Comparison of ENCODE assay signal across 10 cellular contexts in the genomic region with DNA sequence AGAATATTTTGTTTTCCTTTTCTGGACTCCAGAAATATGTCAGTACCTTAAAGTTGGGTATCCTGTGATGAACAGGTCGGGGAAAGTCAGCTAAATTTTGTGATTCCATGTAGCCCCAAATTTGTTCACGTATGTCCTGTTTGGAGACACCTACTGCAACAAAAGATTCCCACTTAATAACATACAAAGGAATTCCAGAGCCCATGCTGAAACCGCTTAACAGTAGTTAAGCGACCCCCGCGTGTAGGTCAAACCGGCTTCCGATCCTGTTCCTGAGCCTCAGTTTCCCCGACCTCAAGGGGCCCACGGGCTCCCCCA. TPM values are rescaled to one million over a fixed set of nuclear protein-coding genes. Genes with fewer than 3 reads are reported as not detected.
A peak's percentile ranks its signal among the peaks of the same experiment; 100 is the strongest.
DNase-seq lines count a peak whose midpoint lies in the region; ATAC-seq, FAIRE-seq and TF ChIP-seq lines count a peak whose summit lies in the region.
"Had no signal": no experiment of that assay in that cellular context is flagged by ENCODE, and none has a peak within 500 bp of the region (broad histone marks: within the 10 kb centered on the region; RNA-seq: fewer than 3 reads in every experiment).

No MANE protein-coding gene starts in this region.

- TF ChIP-seq POLR2A in HepG2 (IDR thresholded peaks at IDR 0.05; ENCODE audit: insufficient read depth in 1 of 2, low read depth in 2 of 2, low read length in 2 of 2) = no peak
- TF ChIP-seq POLR2A in transverse colon (IDR thresholded peaks at IDR 0.05) = no peak

- peak overlapping the region; percentile 64 for H3K27ac ChIP-seq in HepG2 (ENCODE audit: extremely low read length, insufficient read depth, low read length)
- peak overlapping the region; percentile 86 to 95 (median 88) for H3K27ac ChIP-seq in transverse colon

- H3K9me3 Mint-ChIP-seq in activated CD8-positive, alpha-beta memory T cell treated with anti-CD3 and anti-CD28 coated beads, Interleukin-2, amount 10 ng/mL, durations not matched to agents 7 days and 5 days (ENCODE audit: low read depth) = no peaks in the 10 kb centered on the region

- in situ Hi-C loops in astrocyte of the cerebellum (cut with HindIII; ENCODE audit: low sequenced_read_pairs) (loop anchor here (25.0 kb wide), 2 partner anchors 483 to 708 kb away; no protein-coding TSS in a partner anchor), HepG2 (cut with HindIII; ENCODE audit: extremely low pct_ligation_motif_present, low pct_unique_long_range_greater_than_20kb) (no loop called here), transverse colon (cut with MboI; ENCODE audit: low pct_ligation_motif_present in 1 of 4, low pct_unique_long_range_greater_than_20kb in 1 of 4, low sequenced_read_pairs in 3 of 4) (loop anchor here in 1 of 4 donors (10.0 to 25.0 kb wide), 2 partner anchors 520 to 733 kb away; no protein-coding TSS in a partner anchor)

- peaks cover 4 to 24% of the 10 kb centered on the region in 2 experiments; a peak in 4 of 5 replicates for H3K36me3 ChIP-seq in HepG2 (replicated peaks in 1 of 2; ENCODE audit: control insufficient read depth in 1 of 2, insufficient read depth in 2 of 2, low read length in 2 of 2)
- H3K36me3 ChIP-seq in transverse colon = peaks cover 0 to 5% (median 0%) of the 10 kb centered on the region in 4 donors

- H3K4me3 ChIP-seq in astrocyte of the cerebellum (ENCODE audit: low read depth, low read length) = peak overlapping the region; percentile 93
- H3K4me3 ChIP-seq in HepG2 (replicated peaks in 1 of 3; ENCODE audit: insufficient read depth in 1 of 3, low read depth in 2 of 3, low read length in 3 of 3) = peak overlapping the region; percentile 80 to 94 (median 94)
- H3K4me3 ChIP-seq in transverse colon = peak overlapping the region; percentile 76 to 96 (median 84)

- peak overlapping the region; percentile 98 for H3K27ac Mint-ChIP-seq in activated CD8-positive, alpha-beta memory T cell treated with anti-CD3 and anti-CD28 coated beads, Interleukin-2, amount 10 ng/mL, durations not matched to agents 7 days and 5 days

- H4K20me1 ChIP-seq in HepG2 (ENCODE audit: insufficient read depth, low read length) = no peaks in the 10 kb centered on the region

- no peak overlapping the region for H2AFZ ChIP-seq in HepG2 (ENCODE audit: low read length)

- no peaks in the 10 kb centered on the region for H3K9me3 ChIP-seq in HepG2 (ENCODE audit: low read length)
- H3K9me3 ChIP-seq in transverse colon = no peaks in the 10 kb centered on the region

- no peak for DNase-seq in activated CD8-positive, alpha-beta memory T cell treated with anti-CD3 and anti-CD28 coated beads, Interleukin-2, amount 10 ng/mL, durations not matched to agents 7 days and 5 days
- no peak for DNase-seq in activated CD8-positive, alpha-beta memory T cell treated with anti-CD3 and anti-CD28 coated beads, Interleukin-2, amount 50 U/mL, for 4 hours
- DNase-seq in astrocyte of the cerebellum (ENCODE audit: low read depth) = no peak
- DNase-seq in HepG2 (ENCODE audit: low spot score) = no peak
- DNase-seq in transverse colon = no peak
- DNase-seq in posterior vena cava (ENCODE audit: low spot score) = no peak
- DNase-seq in NCI-H1694 (lab: John Stamatoyannopoulos, UW) = no peak
- DNase-seq in OCI-M1 (lab: John Stamatoyannopoulos, UW) = no peak

- H3K4me2 ChIP-seq in HepG2 (ENCODE audit: low read depth, low read length) = peak overlapping the region; percentile 89

- intact Hi-C loops in HepG2 (cut with micrococcal nuclease; ENCODE audit: unreplicated experiment) (no loop called here), transverse colon (cut with DNase I; ENCODE audit: low total_unique reads) (no loop called here), posterior vena cava (cut with DNase I) (no loop called here)

- H3K4me1 ChIP-seq in HepG2 (ENCODE audit: insufficient read depth, low read length) = peaks cover 15% of the 10 kb centered on the region
- H3K4me1 ChIP-seq in transverse colon = peaks cover 4 to 16% (median 12%) of the 10 kb centered on the region in 4 donors

- no peak for TF ChIP-seq RAD21 in HepG2 (CRISPR knock-in tag; IDR thresholded peaks at IDR 0.05)

- H3K27me3 ChIP-seq in HepG2 (ENCODE audit: control insufficient read depth in 1 of 2, insufficient read depth in 2 of 2, low read length in 2 of 2) = peaks cover 0 to 6% of the 10 kb centered on the region in 2 experiments; a peak in 2 of 5 replicates
- H3K27me3 ChIP-seq in transverse colon = peaks cover 8% of the 10 kb centered on the region

- H3K36me3 Mint-ChIP-seq in activated CD8-positive, alpha-beta memory T cell treated with anti-CD3 and anti-CD28 coated beads, Interleukin-2, amount 10 ng/mL, durations not matched to agents 7 days and 5 days = peaks cover 7% of the 10 kb centered on the region

- TF ChIP-seq CTCF in astrocyte of the cerebellum (IDR thresholded peaks at IDR 0.05; ENCODE audit: low read depth, low read length, missing control alignments) = no peak
- TF ChIP-seq CTCF in HepG2 (CRISPR knock-in tag; IDR thresholded peaks at IDR 0.05) = no peak
- TF ChIP-seq CTCF in transverse colon (IDR thresholded peaks at IDR 0.05) = no peak

- peak overlapping the region; percentile 84 for H3K4me3 Mint-ChIP-seq in activated CD8-positive, alpha-beta memory T cell treated with anti-CD3 and anti-CD28 coated beads, Interleukin-2, amount 10 ng/mL, durations not matched to agents 7 days and 5 days

- H3K9ac ChIP-seq in HepG2 (ENCODE audit: insufficient read depth, low read depth, low read length) = peak overlapping the region; percentile 91

- TSS peak; percentile 76 for BruUV-seq in HepG2 (replicated peaks; lab: Mats Ljungman, UMichigan)

- CTCF ChIA-PET in activated CD8-positive, alpha-beta memory T cell treated with anti-CD3 and anti-CD28 coated beads, Interleukin-2, amount 10 ng/mL, durations not matched to agents 7 days and 5 days (lab: Charles Lee) = interaction anchor here (1.0 kb wide), 1 partner anchor 10 kb away, joined by 3 read pairs; no protein-coding TSS in a partner anchor
- CTCF ChIA-PET in HepG2 (lab: Yijun Ruan, JAX; ENCODE audit: low intra/inter-chr PET ratio, low total read pairs) = interaction anchor here (1.8 kb wide), 1 partner anchor 9 kb away, joined by 7 read pairs; no protein-coding TSS in a partner anchor

- H3K27me3 Mint-ChIP-seq in activated CD8-positive, alpha-beta memory T cell treated with anti-CD3 and anti-CD28 coated beads, Interleukin-2, amount 10 ng/mL, durations not matched to agents 7 days and 5 days = peaks cover 4% of the 10 kb centered on the region

- ATAC-seq in activated CD8-positive, alpha-beta memory T cell treated with anti-CD3 and anti-CD28 coated beads, Interleukin-2, amount 10 ng/mL, durations not matched to agents 7 days and 5 days = peak; percentile 4
- no peak for ATAC-seq in HepG2

- WGBS in HepG2 (ENCODE audit: low lambda C conversion rate) = 11% methylated on average over 10 of the region's 10 CpGs
- WGBS in transverse colon (ENCODE audit: low coverage in 1 of 2), 2 donors = 5% methylated on average over 10 of the region's 10 CpGs; no CpG with 5 or more reads in 1 of the 2 donors

- H3K4me1 Mint-ChIP-seq in activated CD8-positive, alpha-beta memory T cell treated with anti-CD3 and anti-CD28 coated beads, Interleukin-2, amount 10 ng/mL, durations not matched to agents 7 days and 5 days = peaks cover 16% of the 10 kb centered on the region

- H3K79me2 ChIP-seq in HepG2 (ENCODE audit: insufficient read depth, low read length) = peaks cover 9% of the 10 kb centered on the region

- no peak for FAIRE-seq in HepG2 (lab: Jason Lieb, UNC)
- FAIRE-seq: G401.6, TTC549 had no signal

- POLR2A ChIA-PET in HepG2 (lab: Yijun Ruan, JAX) = interaction anchor here (0.8 kb wide), 1 partner anchor 13 kb away, joined by 3 read pairs; no protein-coding TSS in a partner anchor

- TF ChIP-seq EP300 in HepG2 (IDR thresholded peaks at IDR 0.05; ENCODE audit: low read depth in 2 of 2, low read length in 2 of 2) = no peak
- no peak for TF ChIP-seq EP300 in HepG2 (CRISPR knock-in tag; IDR thresholded peaks at IDR 0.05; ENCODE audit: borderline replicate concordance)
- TF ChIP-seq EP300 in transverse colon (IDR thresholded peaks at IDR 0.05; ENCODE audit: low read depth) = no peak

RNA-seq across cellular contexts. Expression of a gene that starts 0.5 kb away (rescaled TPM):
- 10 to 100 TPM; 23.2 to 25.3 TPM for total RNA-seq in activated CD8-positive, alpha-beta memory T cell treated with anti-CD3 and anti-CD28 coated beads, Interleukin-2, amount 10 ng/mL, durations not matched to agents 7 days and 5 days
- total RNA-seq in HepG2 (2016; rRNA removed; fragmentation: Illumina TruSeq; extraction: Trizol) = 8.9 and 16.3 TPM in 2 replicates
- 3.0 and 3.2 TPM in 2 replicates for total RNA-seq in HepG2 (2016; cell fraction: cytosol; rRNA removed; fragmentation: Illumina TruSeq; extraction: Trizol; ENCODE audit: low read depth)
- total RNA-seq in HepG2 (2016; cell fraction: insoluble cytoplasmic fraction; rRNA removed; fragmentation: Illumina TruSeq; extraction: Trizol) = 9.5 and 14.5 TPM in 2 replicates
- total RNA-seq in HepG2 (2016; cell fraction: membrane; rRNA removed; fragmentation: Illumina TruSeq; extraction: Trizol) = 6.0 and 6.1 TPM in 2 replicates
- total RNA-seq in HepG2 (2016; cell fraction: nucleus; rRNA removed; fragmentation: Illumina TruSeq; extraction: Trizol) = 21.7 and 25.7 TPM in 2 replicates
- 14.2 and 15.8 TPM in 2 replicates for polyA plus RNA-seq in HepG2 (2011; rRNA removed)
- polyA plus RNA-seq in HepG2 (2011; cell fraction: cytosol; rRNA removed) = 5.8 and 6.4 TPM in 2 replicates
- 85.9 and 86.6 TPM in 2 replicates for polyA plus RNA-seq in HepG2 (2011; cell fraction: nucleus; rRNA removed)
- 8.3 and 11.3 TPM in 2 replicates for polyA plus RNA-seq in HepG2 (2012)
- 1.9 and 2.3 TPM in 2 replicates for polyA plus RNA-seq in HepG2 (2016; cell fraction: cytosol; fragmentation: Illumina TruSeq; extraction: Trizol; ENCODE audit: low read depth)
- polyA plus RNA-seq in HepG2 (2016; cell fraction: insoluble cytoplasmic fraction; fragmentation: Illumina TruSeq; extraction: Trizol; ENCODE audit: low read depth) = 9.8 and 13.1 TPM in 2 replicates
- polyA plus RNA-seq in HepG2 (2016; cell fraction: membrane; fragmentation: Illumina TruSeq; extraction: Trizol; ENCODE audit: low read depth) = 4.8 and 5.1 TPM in 2 replicates
- polyA plus RNA-seq in HepG2 (2016; cell fraction: nucleus; fragmentation: Illumina TruSeq; extraction: Trizol; ENCODE audit: insufficient read depth, low read depth) = 28.2 and 29.9 TPM in 2 replicates
- polyA minus RNA-seq in HepG2 (2011; rRNA and poly(A)+ RNA removed; ENCODE audit: low replicate concordance) = 27.7 and 27.8 TPM in 2 replicates
- polyA minus RNA-seq in HepG2 (2011; cell fraction: cytosol; rRNA and poly(A)+ RNA removed) = 5.9 and 9.4 TPM in 2 replicates
- 76.5 and 82.9 TPM in 2 replicates for polyA minus RNA-seq in HepG2 (2011; cell fraction: nucleus; rRNA and poly(A)+ RNA removed)
- 10 to 100 TPM; 25.4 to 51.1 (median 30.0) TPM for total RNA-seq in transverse colon
- total RNA-seq in posterior vena cava = 10 to 100 TPM; 11.8 to 14.1 TPM

RNA-seq across cellular contexts. Expression of a gene that starts 12.1 kb away (rescaled TPM):
- not detected for total RNA-seq in activated CD8-positive, alpha-beta memory T cell treated with anti-CD3 and anti-CD28 coated beads, Interleukin-2, amount 10 ng/mL, durations not matched to agents 7 days and 5 days
- total RNA-seq in HepG2 (2016; rRNA removed; fragmentation: Illumina TruSeq; extraction: Trizol) (not detected in 2 replicates), transverse colon (under 1 TPM in 1 of 4 donors, not detected in 3; 0.27 TPM), posterior vena cava (10 to 100 TPM; 11.9 to 12.2 TPM)
- total RNA-seq in HepG2 (2016; cell fraction: cytosol; rRNA removed; fragmentation: Illumina TruSeq; extraction: Trizol; ENCODE audit: low read depth) = not detected in 2 replicates
- not detected in 2 replicates for total RNA-seq in HepG2 (2016; cell fraction: insoluble cytoplasmic fraction; rRNA removed; fragmentation: Illumina TruSeq; extraction: Trizol)
- not detected in 2 replicates for total RNA-seq in HepG2 (2016; cell fraction: membrane; rRNA removed; fragmentation: Illumina TruSeq; extraction: Trizol)
- total RNA-seq in HepG2 (2016; cell fraction: nucleus; rRNA removed; fragmentation: Illumina TruSeq; extraction: Trizol) = not detected in 2 replicates
- 0.05 TPM in 1 of 2 replicates, not detected in the other for polyA plus RNA-seq in HepG2 (2011; rRNA removed)
- polyA plus RNA-seq in HepG2 (2011; cell fraction: cytosol; rRNA removed) = not detected in 2 replicates
- polyA plus RNA-seq in HepG2 (2011; cell fraction: nucleus; rRNA removed) = 0.26 and 0.31 TPM in 2 replicates
- polyA plus RNA-seq in HepG2 (2012) = 0.08 TPM in 1 of 2 replicates, not detected in the other
- not detected in 2 replicates for polyA plus RNA-seq in HepG2 (2016; cell fraction: cytosol; fragmentation: Illumina TruSeq; extraction: Trizol; ENCODE audit: low read depth)
- polyA plus RNA-seq in HepG2 (2016; cell fraction: insoluble cytoplasmic fraction; fragmentation: Illumina TruSeq; extraction: Trizol; ENCODE audit: low read depth) = not detected in 2 replicates
- not detected in 2 replicates for polyA plus RNA-seq in HepG2 (2016; cell fraction: membrane; fragmentation: Illumina TruSeq; extraction: Trizol; ENCODE audit: low read depth)
- not detected in 2 replicates for polyA plus RNA-seq in HepG2 (2016; cell fraction: nucleus; fragmentation: Illumina TruSeq; extraction: Trizol; ENCODE audit: insufficient read depth, low read depth)
- 0.82 TPM in 1 of 2 replicates, not detected in the other for polyA minus RNA-seq in HepG2 (2011; rRNA and poly(A)+ RNA removed; ENCODE audit: low replicate concordance)
- not detected in 2 replicates for polyA minus RNA-seq in HepG2 (2011; cell fraction: cytosol; rRNA and poly(A)+ RNA removed)
- polyA minus RNA-seq in HepG2 (2011; cell fraction: nucleus; rRNA and poly(A)+ RNA removed) = 0.13 TPM in 1 of 2 replicates, not detected in the other

RNA-seq across cellular contexts. Expression of a gene that starts 23.8 kb away (rescaled TPM):
- not detected for total RNA-seq in activated CD8-positive, alpha-beta memory T cell treated with anti-CD3 and anti-CD28 coated beads, Interleukin-2, amount 10 ng/mL, durations not matched to agents 7 days and 5 days
- total RNA-seq in HepG2 (2016; rRNA removed; fragmentation: Illumina TruSeq; extraction: Trizol) (not detected in 2 replicates), transverse colon (1 to 10 TPM in 3 of 4 donors, under 1 TPM in 1; 0.75 to 2.1 (median 1.3) TPM), posterior vena cava (1 to 10 TPM; 7.5 to 8.9 TPM)
- total RNA-seq in HepG2 (2016; cell fraction: cytosol; rRNA removed; fragmentation: Illumina TruSeq; extraction: Trizol; ENCODE audit: low read depth) = not detected in 2 replicates
- not detected in 2 replicates for total RNA-seq in HepG2 (2016; cell fraction: insoluble cytoplasmic fraction; rRNA removed; fragmentation: Illumina TruSeq; extraction: Trizol)
- total RNA-seq in HepG2 (2016; cell fraction: membrane; rRNA removed; fragmentation: Illumina TruSeq; extraction: Trizol) = not detected in 2 replicates
- total RNA-seq in HepG2 (2016; cell fraction: nucleus; rRNA removed; fragmentation: Illumina TruSeq; extraction: Trizol) = not detected in 2 replicates
- polyA plus RNA-seq in HepG2 (2011; rRNA removed) = not detected in 2 replicates
- polyA plus RNA-seq in HepG2 (2011; cell fraction: cytosol; rRNA removed) = 0.01 TPM in 1 of 2 replicates, not detected in the other
- not detected in 2 replicates for polyA plus RNA-seq in HepG2 (2011; cell fraction: nucleus; rRNA removed)
- polyA plus RNA-seq in HepG2 (2012) = not detected in 2 replicates
- not detected in 2 replicates for polyA plus RNA-seq in HepG2 (2016; cell fraction: cytosol; fragmentation: Illumina TruSeq; extraction: Trizol; ENCODE audit: low read depth)
- not detected in 2 replicates for polyA plus RNA-seq in HepG2 (2016; cell fraction: insoluble cytoplasmic fraction; fragmentation: Illumina TruSeq; extraction: Trizol; ENCODE audit: low read depth)
- polyA plus RNA-seq in HepG2 (2016; cell fraction: membrane; fragmentation: Illumina TruSeq; extraction: Trizol; ENCODE audit: low read depth) = not detected in 2 replicates
- not detected in 2 replicates for polyA plus RNA-seq in HepG2 (2016; cell fraction: nucleus; fragmentation: Illumina TruSeq; extraction: Trizol; ENCODE audit: insufficient read depth, low read depth)
- 1.1 TPM in 1 of 2 replicates, not detected in the other for polyA minus RNA-seq in HepG2 (2011; rRNA and poly(A)+ RNA removed; ENCODE audit: low replicate concordance)
- polyA minus RNA-seq in HepG2 (2011; cell fraction: cytosol; rRNA and poly(A)+ RNA removed) = not detected in 2 replicates
- polyA minus RNA-seq in HepG2 (2011; cell fraction: nucleus; rRNA and poly(A)+ RNA removed) = not detected in 2 replicates

RNA-seq across cellular contexts. Expression of a gene that starts 44.2 kb away (rescaled TPM):
- total RNA-seq in activated CD8-positive, alpha-beta memory T cell treated with anti-CD3 and anti-CD28 coated beads, Interleukin-2, amount 10 ng/mL, durations not matched to agents 7 days and 5 days = not detected
- total RNA-seq in HepG2 (2016; rRNA removed; fragmentation: Illumina TruSeq; extraction: Trizol) (not detected in 2 replicates), transverse colon (10 to 100 TPM; 10.8 to 44.1 (median 23.4) TPM), posterior vena cava (1 to 10 TPM; 2.5 to 4.3 TPM)
- not detected in 2 replicates for total RNA-seq in HepG2 (2016; cell fraction: cytosol; rRNA removed; fragmentation: Illumina TruSeq; extraction: Trizol; ENCODE audit: low read depth)
- not detected in 2 replicates for total RNA-seq in HepG2 (2016; cell fraction: insoluble cytoplasmic fraction; rRNA removed; fragmentation: Illumina TruSeq; extraction: Trizol)
- total RNA-seq in HepG2 (2016; cell fraction: membrane; rRNA removed; fragmentation: Illumina TruSeq; extraction: Trizol) = not detected in 2 replicates
- not detected in 2 replicates for total RNA-seq in HepG2 (2016; cell fraction: nucleus; rRNA removed; fragmentation: Illumina TruSeq; extraction: Trizol)
- not detected in 2 replicates for polyA plus RNA-seq in HepG2 (2011; rRNA removed)
- not detected in 2 replicates for polyA plus RNA-seq in HepG2 (2011; cell fraction: cytosol; rRNA removed)
- polyA plus RNA-seq in HepG2 (2011; cell fraction: nucleus; rRNA removed) = not detected in 2 replicates
- not detected in 2 replicates for polyA plus RNA-seq in HepG2 (2012)
- not detected in 2 replicates for polyA plus RNA-seq in HepG2 (2016; cell fraction: cytosol; fragmentation: Illumina TruSeq; extraction: Trizol; ENCODE audit: low read depth)
- polyA plus RNA-seq in HepG2 (2016; cell fraction: insoluble cytoplasmic fraction; fragmentation: Illumina TruSeq; extraction: Trizol; ENCODE audit: low read depth) = not detected in 2 replicates
- not detected in 2 replicates for polyA plus RNA-seq in HepG2 (2016; cell fraction: membrane; fragmentation: Illumina TruSeq; extraction: Trizol; ENCODE audit: low read depth)
- not detected in 2 replicates for polyA plus RNA-seq in HepG2 (2016; cell fraction: nucleus; fragmentation: Illumina TruSeq; extraction: Trizol; ENCODE audit: insufficient read depth, low read depth)
- 5.0 TPM in 1 of 2 replicates, not detected in the other for polyA minus RNA-seq in HepG2 (2011; rRNA and poly(A)+ RNA removed; ENCODE audit: low replicate concordance)
- polyA minus RNA-seq in HepG2 (2011; cell fraction: cytosol; rRNA and poly(A)+ RNA removed) = not detected in 2 replicates
- not detected in 2 replicates for polyA minus RNA-seq in HepG2 (2011; cell fraction: nucleus; rRNA and poly(A)+ RNA removed)

Comparison
In these comparisons a context has a peak if more than half of its experiments do, and no peak if none do; other contexts are left out.
1. RNA of a gene that starts 12.1 kb away (total RNA-seq): 11.9 to 12.2 TPM in posterior vena cava; not detected in activated CD8-positive, alpha-beta memory T cell treated with anti-CD3 and anti-CD28 coated beads, Interleukin-2, amount 10 ng/mL, durations not matched to agents 7 days and 5 days, not detected in HepG2 and 0.27 TPM in transverse colon; every median in the first group is over 10 times any median in the second.
2. Peak in every context shown above with its lines, with median percentiles within 50 percentile points of each other: H3K4me3 ChIP-seq.